27 cellular contexts compared by ENCODE assay signal in the genomic region with DNA sequence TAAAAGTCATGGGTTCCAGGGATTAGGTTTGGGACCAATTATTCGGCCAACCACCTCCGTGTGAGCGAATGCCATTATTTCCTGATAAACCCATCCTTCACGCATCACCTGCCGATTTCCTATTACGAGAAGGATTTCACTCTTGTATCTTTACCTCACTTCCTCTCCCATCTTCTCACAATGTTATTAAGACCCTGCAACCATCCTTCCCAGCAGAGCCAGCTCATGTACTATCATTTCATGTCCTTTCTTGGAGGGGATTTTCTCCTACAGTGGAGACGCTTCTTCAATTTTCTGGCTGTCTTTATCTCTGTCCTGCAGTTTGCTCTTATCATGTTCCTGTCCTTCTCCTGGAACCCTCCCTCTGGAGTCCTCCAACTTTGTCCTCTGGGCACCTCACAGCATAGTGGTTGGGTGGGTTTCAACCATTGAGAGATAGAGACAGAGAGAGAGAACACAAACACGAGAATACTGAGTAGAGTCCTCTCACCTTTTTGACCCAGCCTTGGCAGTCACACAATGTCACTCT.
"Had no signal": no experiment of that assay in that cellular context is flagged by ENCODE, and none has a peak within 500 bp of the region (broad histone marks: within the 10 kb centered on the region; RNA-seq: fewer than 3 reads in every experiment).

No MANE protein-coding gene starts in this region.

- H3K9me3 ChIP-seq: gastroesophageal sphincter, heart left ventricle, prostate gland, suprapubic skin, transverse colon, upper lobe of right lung, vagina had no signal

- FAIRE-seq: kidney had no signal

- H3K79me2 ChIP-seq: hepatocyte, parathyroid adenoma had no signal

- H3K4me3 ChIP-seq: dorsolateral prefrontal cortex, gastroesophageal sphincter, heart left ventricle, hepatocyte, lung, prostate gland, right atrium auricular region, smooth muscle cell, suprapubic skin, transverse colon, upper lobe of right lung, vagina had no signal

- H3K27ac ChIP-seq: dorsolateral prefrontal cortex, foreskin keratinocyte, gastroesophageal sphincter, hepatocyte, parathyroid adenoma, prostate gland, right atrium auricular region, suprapubic skin, transverse colon, upper lobe of right lung, vagina had no signal

- H2AFZ ChIP-seq: hepatocyte, parathyroid adenoma had no signal

- ATAC-seq: esophagus mucosa; foreskin keratinocyte; gastroesophageal sphincter; heart left ventricle; left lobe of liver; natural killer cell; sciatic nerve; stimulated activated naive CD8-positive, alpha-beta T cell treated with anti-CD3 and anti-CD28 coated beads, Interleukin-15, amount 100 ng/mL, for 72 hours; upper lobe of right lung had no signal

- H3K4me2 ChIP-seq: hepatocyte, smooth muscle cell had no signal

- H3K4me1 ChIP-seq: foreskin keratinocyte, parathyroid adenoma, prostate gland had no signal

- DNase-seq: dorsolateral prefrontal cortex; effector CD4-positive, alpha-beta T cell; foreskin keratinocyte; heart left ventricle; kidney; natural killer cell; occipital lobe; stimulated activated CD4-positive, alpha-beta T cell treated with anti-CD3 and anti-CD28 coated beads, Interleukin-12 subunit alpha, Interleukin-12 subunit beta, amount 100 ng/mL, for 4 hours; stimulated activated CD4-positive, alpha-beta T cell treated with anti-CD3 and anti-CD28 coated beads, Interleukin-1b, Interleukin-23, amount 100 ng/mL, for 48 hours; stimulated activated CD4-positive, alpha-beta T cell treated with anti-CD3 and anti-CD28 coated beads, Interleukin-4, amount 100 ng/mL, for 1 hour; stimulated activated CD8-positive, alpha-beta memory T cell treated with anti-CD3 and anti-CD28 coated beads, Interleukin-4, amount 100 ng/mL, for 48 hours; stimulated activated naive CD4-positive, alpha-beta T cell; stimulated activated naive CD8-positive, alpha-beta T cell treated with anti-CD3 and anti-CD28 coated beads, Interleukin-15, amount 100 ng/mL, for 72 hours; transverse colon; upper lobe of right lung had no signal

- H3K36me3 ChIP-seq: gastroesophageal sphincter, heart left ventricle, prostate gland, right atrium auricular region, suprapubic skin, transverse colon, upper lobe of right lung, vagina had no signal

- H3K27me3 ChIP-seq: dorsolateral prefrontal cortex, gastroesophageal sphincter, heart left ventricle, hepatocyte, right atrium auricular region, suprapubic skin, transverse colon, upper lobe of right lung, vagina had no signal

- H3K9ac ChIP-seq: parathyroid adenoma had no signal
